19 cellular contexts compared by ENCODE assay signal in the genomic region with DNA sequence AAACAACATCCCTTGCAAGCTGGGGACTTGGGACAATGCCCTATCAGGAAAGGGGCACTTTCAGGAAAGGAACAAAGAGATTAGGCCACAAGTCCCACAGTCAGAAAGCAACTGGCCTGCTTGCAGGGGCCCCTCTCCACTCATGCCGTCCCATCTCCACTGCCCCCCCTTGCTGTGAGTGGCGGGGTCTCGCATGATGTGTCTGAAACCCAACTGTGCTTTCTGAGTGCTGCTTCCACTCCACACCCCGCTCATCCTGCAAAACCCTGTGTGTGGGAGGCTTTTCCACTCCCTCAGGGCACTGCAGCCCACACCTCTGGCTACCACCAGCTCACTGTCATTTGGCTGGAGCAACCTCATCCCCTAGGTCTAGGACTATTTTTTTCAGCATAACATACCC. TPM values are rescaled to one million over a fixed set of nuclear protein-coding genes. Genes with fewer than 3 reads are reported as not detected.
DNase-seq lines count a peak whose midpoint lies in the region; ATAC-seq, FAIRE-seq and TF ChIP-seq lines count a peak whose summit lies in the region.
"Had no signal": no experiment of that assay in that cellular context is flagged by ENCODE, and none has a peak within 500 bp of the region (broad histone marks: within the 10 kb centered on the region; RNA-seq: fewer than 3 reads in every experiment).

No MANE protein-coding gene starts in this region.

- H2AFZ ChIP-seq in GM23338 (no peak overlapping the region), osteoblast (ENCODE audit: low read length) (no peak overlapping the region)

- H3K27ac Mint-ChIP-seq in CD14-positive monocyte (peak overlapping the region in 1 of 7 donors; percentile 76), GM23338 (peak overlapping the region; percentile 14; the same call in 1 of the 2 replicates), endodermal cell (peak overlapping the region; percentile 46)
- H3K27ac Mint-ChIP-seq: memory B cell had no signal

- H3K9me2 ChIP-seq in GM23338 (ENCODE audit: insufficient read depth), result no peaks in the 10 kb centered on the region

- H3F3A ChIP-seq in GM23338 (replicated peaks; ENCODE audit: low read depth), result no peaks in the 10 kb centered on the region

- in situ Hi-C loops in brain microvascular endothelial cell (cut with HindIII; ENCODE audit: low pct_ligation_motif_present, low sequenced_read_pairs), result loop anchor here (25.0 kb wide), 1 partner anchor 427 kb away; no protein-coding TSS in a partner anchor

- H3K4me1 ChIP-seq in GM23338 (ENCODE audit: insufficient read depth) (peaks cover 20% of the 10 kb centered on the region), endodermal cell (ENCODE audit: control insufficient read depth, insufficient read depth, low read length) (peaks cover 57% of the 10 kb centered on the region), osteoblast (ENCODE audit: insufficient read depth, low read length) (peaks cover 25% of the 10 kb centered on the region)

- no peaks in the 10 kb centered on the region for H3K9me3 Mint-ChIP-seq in CD14-positive monocyte
- H3K9me3 Mint-ChIP-seq in GM23338, result no peaks in the 10 kb centered on the region
- no peaks in the 10 kb centered on the region for H3K9me3 Mint-ChIP-seq in endodermal cell
- H3K9me3 Mint-ChIP-seq: effector memory CD8-positive, alpha-beta T cell; memory B cell had no signal

- H4K20me1 ChIP-seq in GM23338 (replicated peaks; ENCODE audit: insufficient read depth), result peaks cover 83% of the 10 kb centered on the region
- peaks cover 52% of the 10 kb centered on the region for H4K20me1 ChIP-seq in osteoblast (ENCODE audit: insufficient read depth, low read length)

- H3K27me3 ChIP-seq in GM23338 (ENCODE audit: insufficient read depth) (no peaks in the 10 kb centered on the region), endodermal cell (ENCODE audit: control insufficient read depth, insufficient read depth, low read length, poor library complexity, severe bottlenecking) (no peaks in the 10 kb centered on the region), osteoblast (ENCODE audit: insufficient read depth, low read length) (no peaks in the 10 kb centered on the region), brain microvascular endothelial cell (replicated peaks) (no peaks in the 10 kb centered on the region)

- DNase-seq in CD14-positive monocyte (ENCODE audit: low spot score), result peak; percentile 24
- DNase-seq in GM23338 (ENCODE audit: low spot score), result no peak
- DNase-seq in endodermal cell, result peak; percentile 36
- DNase-seq in osteoblast (ENCODE audit: insufficient read length, low spot score, missing footprints), result peak; percentile 54
- no peak for DNase-seq in D721Med (ENCODE audit: insufficient read length, low spot score)
- no peak for DNase-seq in brain microvascular endothelial cell
- DNase-seq: activated CD4-positive, CD25-positive, alpha-beta regulatory T cell; anterior cingulate cortex; cerebellar nuclear complex; effector memory CD8-positive, alpha-beta T cell; KBM-7; NCI-H1092; NCI-H526 treated with DMSO at 0.1 percent for 48 hours had no signal

- H3K27me3 Mint-ChIP-seq in CD14-positive monocyte (ENCODE audit: low read depth in 3 of 3) (peaks cover 0 to 3% (median 1%) of the 10 kb centered on the region in 3 donors), GM23338 (ENCODE audit: insufficient read depth, low read depth, poor library complexity) (peaks cover 7% of the 10 kb centered on the region), endodermal cell (ENCODE audit: insufficient read depth) (no peaks in the 10 kb centered on the region)
- H3K27me3 Mint-ChIP-seq: effector memory CD8-positive, alpha-beta T cell; memory B cell had no signal

- H3K4me1 Mint-ChIP-seq in CD14-positive monocyte (peaks cover 35% of the 10 kb centered on the region), GM23338 (peaks cover 54% of the 10 kb centered on the region), endodermal cell (peaks cover 76% of the 10 kb centered on the region)

- FAIRE-seq in D721Med (lab: Jason Lieb, UNC), result no peak
- FAIRE-seq: H54, islet of Langerhans had no signal

- H3K4me3 ChIP-seq in GM23338 (no peak overlapping the region), endodermal cell (ENCODE audit: low read length) (no peak overlapping the region), osteoblast (ENCODE audit: insufficient read depth, low read length) (no peak overlapping the region), brain microvascular endothelial cell (ENCODE audit: low read depth, low read length) (no peak overlapping the region)

- 93% methylated on average over 2 to 4 of the region's 4 CpGs for WGBS in endodermal cell (ENCODE audit: insufficient coverage in 1 of 2, insufficient read length in 1 of 2), 2 experiments

- no peak overlapping the region for H3K27ac ChIP-seq in GM23338 (ENCODE audit: low read depth)
- H3K27ac ChIP-seq in endodermal cell (ENCODE audit: low read depth, low read length), result no peak overlapping the region
- H3K27ac ChIP-seq in osteoblast (ENCODE audit: low read depth, low read length), result no peak overlapping the region
- no peak overlapping the region for H3K27ac ChIP-seq in brain microvascular endothelial cell
- H3K27ac ChIP-seq: HL-60, neutrophil had no signal

- ATAC-seq in GM23338 (no peak), HG03095 (IDR thresholded peaks at IDR 0.05; ENCODE audit: unreplicated experiment) (no peak)
- ATAC-seq: effector memory CD8-positive, alpha-beta T cell had no signal

- peaks cover 100% of the 10 kb centered on the region for H3K79me2 ChIP-seq in GM23338 (replicated peaks; ENCODE audit: insufficient read depth)
- peaks cover 43% of the 10 kb centered on the region for H3K79me2 ChIP-seq in osteoblast (ENCODE audit: insufficient read depth, low read length)

- H3K9ac ChIP-seq in endodermal cell (ENCODE audit: extremely low read depth, low read length, poor library complexity, severe bottlenecking), result no peak overlapping the region

- TF ChIP-seq CTCF in CD14-positive monocyte (IDR thresholded peaks at IDR 0.05), result no peak
- no peak for TF ChIP-seq CTCF in GM23338 (conservative IDR thresholded peaks at IDR 0.05; ENCODE audit: low read depth in 2 of 2)
- no peak for TF ChIP-seq CTCF in endodermal cell (conservative IDR thresholded peaks at IDR 0.05)
- TF ChIP-seq CTCF in osteoblast (IDR thresholded peaks at IDR 0.05; ENCODE audit: extremely low read depth, low read depth, low read length), result no peak
- TF ChIP-seq CTCF in D721Med (IDR thresholded peaks at IDR 0.05; ENCODE audit: insufficient read depth, missing control alignments), result no peak
- TF ChIP-seq CTCF in brain microvascular endothelial cell (IDR thresholded peaks at IDR 0.05; ENCODE audit: low read depth, low read length, missing control alignments), result no peak

- intact Hi-C loops in CD14-positive monocyte (cut with micrococcal nuclease), result loop anchor here in 1 of 2 donors (10.0 kb wide), 3 partner anchors 136 to 444 kb away; no protein-coding TSS in a partner anchor

- H3K36me3 ChIP-seq in GM23338 (ENCODE audit: insufficient read depth) (no peaks in the 10 kb centered on the region), endodermal cell (ENCODE audit: control insufficient read depth, insufficient read depth, low read length) (peaks cover 87% of the 10 kb centered on the region), osteoblast (ENCODE audit: insufficient read depth, low read length) (peaks cover 6% of the 10 kb centered on the region), brain microvascular endothelial cell (replicated peaks) (peaks cover 2% of the 10 kb centered on the region)
- H3K36me3 ChIP-seq: neutrophil had no signal

- H3K36me3 Mint-ChIP-seq in CD14-positive monocyte, result peaks cover 23 to 52% of the 10 kb centered on the region in 2 donors
- peaks cover 15% of the 10 kb centered on the region for H3K36me3 Mint-ChIP-seq in GM23338 (ENCODE audit: low read depth)
- peaks cover 24% of the 10 kb centered on the region for H3K36me3 Mint-ChIP-seq in endodermal cell (ENCODE audit: low read depth)

- H3K4me3 Mint-ChIP-seq in CD14-positive monocyte (no peak overlapping the region), GM23338 (no peak overlapping the region), endodermal cell (no peak overlapping the region)
- H3K4me3 Mint-ChIP-seq: effector memory CD8-positive, alpha-beta T cell; memory B cell had no signal

- H3K4me2 ChIP-seq in GM23338, result no peak overlapping the region
- H3K4me2 ChIP-seq in osteoblast (ENCODE audit: insufficient read depth, low read length), result no peak overlapping the region

- H3K9me3 ChIP-seq in endodermal cell (ENCODE audit: control insufficient read depth, low read length), result no peaks in the 10 kb centered on the region
- H3K9me3 ChIP-seq in osteoblast (ENCODE audit: low read depth, low read length), result no peaks in the 10 kb centered on the region
- H3K9me3 ChIP-seq: neutrophil had no signal

TF ChIP-seq in GM23338, 12 proteins besides CTCF, POLR2A, EP300 and RAD21 (continues in another document):
- no peak for TF ChIP-seq JUNB (IDR thresholded peaks at IDR 0.05; ENCODE audit: unreplicated experiment)
- TF ChIP-seq POLR2AphosphoS5 (IDR thresholded peaks at IDR 0.05; ENCODE audit: low read depth), result no peak
- no peak for TF ChIP-seq NANOG (IDR thresholded peaks at IDR 0.05; ENCODE audit: borderline replicate concordance)
- no peak for TF ChIP-seq CREB1 (CRISPR knock-in tag; IDR thresholded peaks at IDR 0.05; ENCODE audit: low read depth)
- no peak for TF ChIP-seq EZH2phosphoT487 (IDR thresholded peaks at IDR 0.05; ENCODE audit: unreplicated experiment)

RNA-seq across cellular contexts. Expression of gene HS6ST1, which starts 7.9 kb away (rescaled TPM):
- 1 to 10 TPM; 2.9 to 4.0 TPM for polyA plus RNA-seq in CD14-positive monocyte
- 76.4 and 106 TPM in 2 replicates for total RNA-seq in GM23338 (2014; rRNA removed; shearing (Covaris generic))
- 21.1 and 22.5 TPM in 2 replicates for polyA plus RNA-seq in GM23338 (2016; fragmentation: Nextera tagmentation; extraction: Ambion mirVana)
- 100 to 1,000 TPM in 1 of 2 donors, 10 to 100 TPM in 1; 93.0 to 106 TPM for total RNA-seq in endodermal cell
- polyA plus RNA-seq in endodermal cell (2013, experiment 1 of 2), result 81.5 TPM
- polyA plus RNA-seq in endodermal cell (2013, experiment 2 of 2), result 79.0 TPM
- total RNA-seq in osteoblast, result 16.5 and 18.8 TPM in 2 replicates

Comparison
In these comparisons a context has a peak if more than half of its experiments do, and no peak if none do; other contexts are left out.
1. DNase-seq: peak in CD14-positive monocyte (single experiment), endodermal cell (single experiment) and osteoblast (single experiment); none in GM23338 (single experiment), D721Med (single experiment) and brain microvascular endothelial cell (single experiment).